ENCODE assay signal across 12 cellular contexts in the genomic region with DNA sequence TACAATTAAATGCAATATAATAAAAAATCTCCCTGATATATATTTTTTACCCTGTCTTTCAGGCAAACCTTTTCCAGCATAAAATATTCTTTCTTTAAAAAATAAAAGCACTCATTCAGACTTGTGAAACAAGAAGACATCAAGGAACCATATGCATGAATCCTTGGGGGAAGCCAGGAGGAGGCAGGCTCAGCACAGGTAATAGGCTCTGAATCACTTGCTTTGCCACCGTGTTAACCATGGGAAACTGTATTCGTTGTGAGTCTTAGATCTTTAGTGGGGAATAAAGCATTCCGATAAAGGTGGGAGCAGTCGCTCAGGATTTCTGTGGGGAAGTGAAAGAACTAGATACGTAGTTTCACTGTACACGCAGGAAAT. TPM values are rescaled to one million over a fixed set of nuclear protein-coding genes. Genes with fewer than 3 reads are reported as not detected.
DNase-seq lines count a peak whose midpoint lies in the region; ATAC-seq and TF ChIP-seq lines count a peak whose summit lies in the region.
"Had no signal": no experiment of that assay in that cellular context is flagged by ENCODE, and none has a peak within 500 bp of the region (broad histone marks: within the 10 kb centered on the region; RNA-seq: fewer than 3 reads in every experiment).

No MANE protein-coding gene starts in this region.

- H3K4me1 ChIP-seq in GM23338 (ENCODE audit: insufficient read depth) (peaks cover 15% of the 10 kb centered on the region; the same call in 1 of the 2 replicates), gastroesophageal sphincter (peaks cover 8 to 49% (median 17%) of the 10 kb centered on the region in 3 donors), gastrocnemius medialis (peaks cover 3 to 9% of the 10 kb centered on the region in 2 donors)
- H3K4me1 ChIP-seq: BLaER1 treated with 17β-estradiol and CSF1 and Interleukin-3, amounts not matched to agents 10 nM and 100 nM had no signal

- H3K27me3 Mint-ChIP-seq in GM23338 (ENCODE audit: insufficient read depth, low read depth, poor library complexity), result no peaks in the 10 kb centered on the region

- no peak overlapping the region for H3K4me2 ChIP-seq in GM23338
- H3K4me2 ChIP-seq: BLaER1 treated with 17β-estradiol and CSF1 and Interleukin-3, amounts not matched to agents 10 nM and 100 nM had no signal

- TF ChIP-seq EP300 in gastroesophageal sphincter (IDR thresholded peaks at IDR 0.05), result no peak

- no peaks in the 10 kb centered on the region for H3K36me3 Mint-ChIP-seq in GM23338 (ENCODE audit: low read depth)

- no peaks in the 10 kb centered on the region for H3K27me3 ChIP-seq in GM23338 (ENCODE audit: insufficient read depth)
- no peaks in the 10 kb centered on the region for H3K27me3 ChIP-seq in gastroesophageal sphincter
- H3K27me3 ChIP-seq in gastrocnemius medialis, result no peaks in the 10 kb centered on the region
- H3K27me3 ChIP-seq: BLaER1 treated with 17β-estradiol and CSF1 and Interleukin-3, amounts not matched to agents 10 nM and 100 nM had no signal

- no peak overlapping the region for H2AFZ ChIP-seq in GM23338

- H3F3A ChIP-seq in GM23338 (replicated peaks; ENCODE audit: low read depth), result no peaks in the 10 kb centered on the region

- H3K9me3 Mint-ChIP-seq in GM23338, result no peaks in the 10 kb centered on the region
- H3K9me3 Mint-ChIP-seq: T-helper 2 cell treated with Interferon-gamma antibody and Interleukin-4, amounts not matched to agents 5 μg/mL and 100 μg/mL, for 36 hours had no signal

- in situ Hi-C loops in gastrocnemius medialis (cut with MboI; ENCODE audit: low sequenced_read_pairs in 4 of 4), result no loop called here

- H3K9ac ChIP-seq in SK-N-MC (ENCODE audit: insufficient read length), result no peak overlapping the region
- H3K9ac ChIP-seq: BLaER1 treated with 17β-estradiol and CSF1 and Interleukin-3, amounts not matched to agents 10 nM and 100 nM had no signal

- TF ChIP-seq POLR2A in gastroesophageal sphincter (IDR thresholded peaks at IDR 0.05) (no peak), gastrocnemius medialis (IDR thresholded peaks at IDR 0.05) (no peak)

- peaks cover 19% of the 10 kb centered on the region; the same call in 2 of the 3 replicates for H3K4me1 Mint-ChIP-seq in GM23338

- H3K36me3 ChIP-seq in GM23338 (ENCODE audit: insufficient read depth) (no peaks in the 10 kb centered on the region; the same call in 1 of the 2 replicates), SK-N-MC (ENCODE audit: insufficient read depth, low read length) (no peaks in the 10 kb centered on the region), gastroesophageal sphincter (peaks cover 0 to 39% of the 10 kb centered on the region in 2 donors), gastrocnemius medialis (no peaks in the 10 kb centered on the region)
- H3K36me3 ChIP-seq: BLaER1 treated with 17β-estradiol and CSF1 and Interleukin-3, amounts not matched to agents 10 nM and 100 nM had no signal

- no peak overlapping the region for H3K27ac Mint-ChIP-seq in GM23338
- H3K27ac Mint-ChIP-seq: T-helper 2 cell treated with Interferon-gamma antibody and Interleukin-4, amounts not matched to agents 5 μg/mL and 100 μg/mL, for 36 hours had no signal

- H3K27ac ChIP-seq in GM23338 (ENCODE audit: low read depth) (no peak overlapping the region), SK-N-MC (peak overlapping the region; percentile 86), gastroesophageal sphincter (peak overlapping the region in 3 of 4 donors; percentile 1 to 43 (median 26)), gastrocnemius medialis (peak overlapping the region in 3 of 4 donors; percentile 14 to 59 (median 46))
- H3K27ac ChIP-seq: BLaER1 treated with 17β-estradiol and CSF1 and Interleukin-3, amounts not matched to agents 10 nM and 100 nM had no signal

- H3K9me3 ChIP-seq in SK-N-MC (ENCODE audit: low read depth, low read length) (no peaks in the 10 kb centered on the region), gastroesophageal sphincter (no peaks in the 10 kb centered on the region), gastrocnemius medialis (no peaks in the 10 kb centered on the region)
- H3K9me3 ChIP-seq: BLaER1 treated with 17β-estradiol and CSF1 and Interleukin-3, amounts not matched to agents 10 nM and 100 nM had no signal

- intact Hi-C loops in gastrocnemius medialis (cut with DNase I; ENCODE audit: low total_unique reads), result no loop called here

- no peaks in the 10 kb centered on the region for H3K79me2 ChIP-seq in GM23338 (replicated peaks; ENCODE audit: insufficient read depth)

- no peak overlapping the region for H3K4me3 ChIP-seq in GM23338
- H3K4me3 ChIP-seq in SK-N-MC, result peak overlapping the region; percentile 55; the same call in 1 of the 2 replicates
- no peak overlapping the region for H3K4me3 ChIP-seq in gastroesophageal sphincter
- peak overlapping the region in 1 of 4 donors; percentile 8 for H3K4me3 ChIP-seq in gastrocnemius medialis
- H3K4me3 ChIP-seq: BLaER1 treated with 17β-estradiol and CSF1 and Interleukin-3, amounts not matched to agents 10 nM and 100 nM had no signal

- no peaks in the 10 kb centered on the region for H4K20me1 ChIP-seq in GM23338 (replicated peaks; ENCODE audit: insufficient read depth)
- H4K20me1 ChIP-seq: BLaER1 treated with 17β-estradiol and CSF1 and Interleukin-3, amounts not matched to agents 10 nM and 100 nM had no signal

- no peak overlapping the region for H3K4me3 Mint-ChIP-seq in GM23338
- H3K4me3 Mint-ChIP-seq: T-helper 2 cell treated with Interferon-gamma antibody and Interleukin-4, amounts not matched to agents 5 μg/mL and 100 μg/mL, for 36 hours had no signal

- no peaks in the 10 kb centered on the region for H3K9me2 ChIP-seq in GM23338 (ENCODE audit: insufficient read depth)

- ATAC-seq in GM23338 (peak; percentile 77), gastroesophageal sphincter (no peak), gastrocnemius medialis (no peak), GM19467 (IDR thresholded peaks at IDR 0.05; ENCODE audit: unreplicated experiment) (no peak), GM19395 (IDR thresholded peaks at IDR 0.05; ENCODE audit: unreplicated experiment) (no peak)

- peak; percentile 26 for DNase-seq in GM23338 (ENCODE audit: low spot score)
- no peak for DNase-seq in SK-N-MC (ENCODE audit: low read depth, low spot score)
- no peak for DNase-seq in gastrocnemius medialis
- no peak for DNase-seq in DMS79 (lab: John Stamatoyannopoulos, UW)
- no peak for DNase-seq in globus pallidus (ENCODE audit: low spot score)
- DNase-seq: activated CD4-positive, alpha-beta T cell treated with anti-CD3 and anti-CD28 coated beads, Interleukin-2, amount 50 U/mL, for 4 hours; Kasumi-1 had no signal

- WGBS in gastroesophageal sphincter (ENCODE audit: low coverage in 1 of 2), 2 donors, result 59 to 66% methylated on average over 6 of the region's 6 CpGs

- TF ChIP-seq CTCF in GM23338 (conservative IDR thresholded peaks at IDR 0.05; ENCODE audit: low read depth in 2 of 2) (peak; percentile 10 to 53; a peak in 2 of 4 replicates), gastroesophageal sphincter (IDR thresholded peaks at IDR 0.05) (no peak), gastrocnemius medialis (IDR thresholded peaks at IDR 0.05 in 4 of 5, conservative IDR thresholded peaks at IDR 0.05 in 1 of 5) (no peak)

RNA-seq across cellular contexts. Expression of a gene that starts 42.4 kb away (rescaled TPM):
- 3.5 and 3.8 TPM in 2 replicates for total RNA-seq in GM23338 (2014; rRNA removed; shearing (Covaris generic))
- 1.2 and 1.9 TPM in 2 replicates for polyA plus RNA-seq in GM23338 (2016; fragmentation: Nextera tagmentation; extraction: Ambion mirVana)
- total RNA-seq in gastroesophageal sphincter (100 to 1,000 TPM; 153 to 266 (median 203) TPM), gastrocnemius medialis (10 to 100 TPM; 13.0 to 28.0 (median 20.9) TPM)

Comparison
In these comparisons a context has a peak if more than half of its experiments do, and no peak if none do; other contexts are left out.
1. CTCF ChIP-seq: peak in GM23338 (2 of 2); none in gastroesophageal sphincter (0 of 4) and gastrocnemius medialis (0 of 5).
2. RNA of a gene that starts 42.4 kb away (total RNA-seq): 153 to 266 TPM in gastroesophageal sphincter; 13.0 to 28.0 TPM in gastrocnemius medialis and 3.5 to 3.8 TPM in GM23338; every median in the first group is over 4 times any median in the second.